ENCODE assay signal across 9 cellular contexts in genomic region chr10:30581779-30582380, GRCh38. TPM values are rescaled to one million over a fixed set of nuclear protein-coding genes. Genes with fewer than 3 reads are reported as not detected.
DNase-seq lines count a peak whose midpoint lies in the region; ATAC-seq, FAIRE-seq and TF ChIP-seq lines count a peak whose summit lies in the region.
"Had no signal": no experiment of that assay in that cellular context is flagged by ENCODE, and none has a peak within 500 bp of the region (broad histone marks: within the 10 kb centered on the region; RNA-seq: fewer than 3 reads in every experiment).

No MANE protein-coding gene starts in this region.

- no TSS peak for BruUV-seq in HepG2 (replicated peaks; lab: Mats Ljungman, UMichigan)

- H3K27ac ChIP-seq in MM.1S (ENCODE audit: low read length) (no peak overlapping the region), body of pancreas (peak overlapping the region in 1 of 4 donors; percentile 10), HepG2 (ENCODE audit: extremely low read length, insufficient read depth, low read length) (no peak overlapping the region)

- intact Hi-C loops in body of pancreas (cut with DNase I) = no loop called here
- intact Hi-C loops in HepG2 (cut with micrococcal nuclease; ENCODE audit: unreplicated experiment) = no loop called here

- no peaks in the 10 kb centered on the region for H3K36me3 ChIP-seq in MM.1S (replicated peaks; ENCODE audit: insufficient read depth, low read length)
- no peaks in the 10 kb centered on the region for H3K36me3 ChIP-seq in body of pancreas (replicated peaks in 1 of 2; ENCODE audit: insufficient read depth in 1 of 2, low read depth in 2 of 2)
- no peaks in the 10 kb centered on the region for H3K36me3 ChIP-seq in HepG2 (replicated peaks in 1 of 2; ENCODE audit: control insufficient read depth in 1 of 2, insufficient read depth in 2 of 2, low read length in 2 of 2)

- ATAC-seq in body of pancreas = no peak
- peak; percentile 52; the same call in 1 of the 3 replicates for ATAC-seq in HepG2
- ATAC-seq in GM21717 (IDR thresholded peaks at IDR 0.05; ENCODE audit: unreplicated experiment) = no peak

- 34 to 38% methylated on average over 3 of the region's 3 CpGs for WGBS in body of pancreas, 2 donors
- 31% methylated on average over 3 of the region's 3 CpGs for WGBS in HepG2 (ENCODE audit: low lambda C conversion rate)

- H3K9me2 ChIP-seq in MM.1S (replicated peaks; ENCODE audit: insufficient read depth, low read length) = no peaks in the 10 kb centered on the region

- no peaks in the 10 kb centered on the region for H3F3A ChIP-seq in MM.1S (ENCODE audit: insufficient read depth, low read length)

- CTCF ChIA-PET in HepG2 (lab: Yijun Ruan, JAX; ENCODE audit: low intra/inter-chr PET ratio, low total read pairs) = interaction anchor here (1.3 kb wide), 1 partner anchor 9 kb away, joined by 4 read pairs; no protein-coding TSS in a partner anchor

- H3K4me1 ChIP-seq in MM.1S (ENCODE audit: low read length) = peaks cover 5% of the 10 kb centered on the region
- peaks cover 20% of the 10 kb centered on the region for H3K4me1 ChIP-seq in body of pancreas
- H3K4me1 ChIP-seq in HepG2 (ENCODE audit: insufficient read depth, low read length) = peaks cover 70% of the 10 kb centered on the region

- H2AFZ ChIP-seq in MM.1S (ENCODE audit: low read length) = no peak overlapping the region
- H2AFZ ChIP-seq in HepG2 (ENCODE audit: low read length) = no peak overlapping the region

- DNase-seq in Caki2 (ENCODE audit: low read depth) = peak; percentile 29
- no peak for DNase-seq in MM.1S
- peak; percentile 23 to 45 (median 32) for DNase-seq in body of pancreas
- peak; percentile 51 for DNase-seq in HepG2 (ENCODE audit: low spot score)
- DNase-seq in nucleus accumbens (lab: John Stamatoyannopoulos, UW) = no peak
- no peak for DNase-seq in activated T-cell treated with anti-CD3 and anti-CD28 coated beads, Interleukin-2, amount 50 U/mL, for 48 hours
- DNase-seq: left cardiac atrium had no signal

- H4K20me1 ChIP-seq in MM.1S (ENCODE audit: insufficient read depth, low read length) = no peaks in the 10 kb centered on the region
- H4K20me1 ChIP-seq in HepG2 (ENCODE audit: insufficient read depth, low read length) = no peaks in the 10 kb centered on the region

- no peak overlapping the region for H3K4me2 ChIP-seq in MM.1S (ENCODE audit: low read depth, low read length)
- H3K4me2 ChIP-seq in HepG2 (ENCODE audit: low read depth, low read length) = no peak overlapping the region

- H3K9ac ChIP-seq in MM.1S (ENCODE audit: low read length) (no peak overlapping the region), HepG2 (ENCODE audit: insufficient read depth, low read depth, low read length) (no peak overlapping the region)

- H3K79me2 ChIP-seq in MM.1S (ENCODE audit: low read length) (no peaks in the 10 kb centered on the region), HepG2 (ENCODE audit: insufficient read depth, low read length) (no peaks in the 10 kb centered on the region)

- TF ChIP-seq POLR2A in body of pancreas (IDR thresholded peaks at IDR 0.05) (no peak), HepG2 (IDR thresholded peaks at IDR 0.05; ENCODE audit: insufficient read depth in 1 of 2, low read depth in 2 of 2, low read length in 2 of 2) (no peak)

- TF ChIP-seq CTCF in MM.1S (IDR thresholded peaks at IDR 0.05; ENCODE audit: low read length) (peak; percentile 80), body of pancreas (IDR thresholded peaks at IDR 0.05) (peak; percentile 52 to 70 (median 57)), HepG2 (CRISPR knock-in tag; IDR thresholded peaks at IDR 0.05) (peak; percentile 70)

- no peak for TF ChIP-seq EP300 in HepG2 (IDR thresholded peaks at IDR 0.05; ENCODE audit: low read depth in 2 of 2, low read length in 2 of 2)
- no peak for TF ChIP-seq EP300 in HepG2 (CRISPR knock-in tag; IDR thresholded peaks at IDR 0.05; ENCODE audit: borderline replicate concordance)

- FAIRE-seq in A204.1 (lab: Jason Lieb, UNC) (peak; percentile 70), HepG2 (lab: Jason Lieb, UNC) (peak; percentile 55)

- in situ Hi-C loops in Caki2 (cut with HindIII; ENCODE audit: low pct_unique_long_range_greater_than_20kb, low sequenced_read_pairs) = no loop called here
- in situ Hi-C loops in HepG2 (cut with HindIII; ENCODE audit: extremely low pct_ligation_motif_present, low pct_unique_long_range_greater_than_20kb) = no loop called here

- H3K27me3 ChIP-seq in MM.1S (replicated peaks; ENCODE audit: insufficient read depth, low read length) (no peaks in the 10 kb centered on the region), body of pancreas (no peaks in the 10 kb centered on the region), HepG2 (ENCODE audit: control insufficient read depth in 1 of 2, insufficient read depth in 2 of 2, low read length in 2 of 2) (no peaks in the 10 kb centered on the region; a peak in 1 of 5 replicates)

- POLR2A ChIA-PET in HepG2 (lab: Yijun Ruan, JAX) = no interaction called here

- H3K4me3 ChIP-seq in MM.1S (ENCODE audit: low read length) (no peak overlapping the region), body of pancreas (no peak overlapping the region), HepG2 (replicated peaks in 1 of 3; ENCODE audit: insufficient read depth in 1 of 3, low read depth in 2 of 3, low read length in 3 of 3) (no peak overlapping the region)

- H3K9me3 ChIP-seq in MM.1S (replicated peaks; ENCODE audit: insufficient read depth, low read length) (no peaks in the 10 kb centered on the region), body of pancreas (no peaks in the 10 kb centered on the region), HepG2 (ENCODE audit: low read length) (no peaks in the 10 kb centered on the region)

- TF ChIP-seq RAD21 in HepG2 (CRISPR knock-in tag; IDR thresholded peaks at IDR 0.05) = peak; percentile 23; the same call in 1 of the 2 replicates

TF ChIP-seq in HepG2, 621 proteins besides CTCF, POLR2A, EP300 and RAD21 (continues in another document):
- TF ChIP-seq IRF2 (CRISPR knock-in tag; IDR thresholded peaks at IDR 0.05) = 0 out of 2 replicates have a peak, but pooled peaks have one; percentile 6
- TF ChIP-seq STAG1 (CRISPR knock-in tag; IDR thresholded peaks at IDR 0.05) = peak; percentile 51
- TF ChIP-seq ZNF224 (CRISPR knock-in tag; IDR thresholded peaks at IDR 0.05) = no peak
- TF ChIP-seq, protein P1, sequence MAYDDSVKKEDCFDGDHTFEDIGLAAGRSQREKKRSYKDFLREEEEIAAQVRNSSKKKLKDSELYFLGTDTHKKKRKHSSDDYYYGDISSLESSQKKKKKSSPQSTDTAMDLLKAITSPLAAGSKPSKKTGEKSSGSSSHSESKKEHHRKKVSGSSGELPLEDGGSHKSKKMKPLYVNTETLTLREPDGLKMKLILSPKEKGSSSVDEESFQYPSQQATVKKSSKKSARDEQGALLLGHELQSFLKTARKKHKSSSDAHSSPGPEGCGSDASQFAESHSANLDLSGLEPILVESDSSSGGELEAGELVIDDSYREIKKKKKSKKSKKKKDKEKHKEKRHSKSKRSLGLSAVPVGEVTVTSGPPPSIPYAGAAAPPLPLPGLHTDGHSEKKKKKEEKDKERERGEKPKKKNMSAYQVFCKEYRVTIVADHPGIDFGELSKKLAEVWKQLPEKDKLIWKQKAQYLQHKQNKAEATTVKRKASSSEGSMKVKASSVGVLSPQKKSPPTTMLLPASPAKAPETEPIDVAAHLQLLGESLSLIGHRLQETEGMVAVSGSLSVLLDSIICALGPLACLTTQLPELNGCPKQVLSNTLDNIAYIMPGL (CRISPR knock-in tag; IDR thresholded peaks at IDR 0.05; ENCODE audit: borderline replicate concordance in 1 of 2, low read depth in 1 of 2) = peak in 1 of 2 experiments; percentile 28; a peak in 1 of 4 replicates
- TF ChIP-seq SMC3 (IDR thresholded peaks at IDR 0.05; ENCODE audit: low read length) = peak; percentile 57
- TF ChIP-seq GATAD2A (CRISPR knock-in tag; IDR thresholded peaks at IDR 0.05) = peak; percentile 21; the same call in 1 of the 2 replicates
- no peak for TF ChIP-seq ZNF598 (CRISPR knock-in tag; IDR thresholded peaks at IDR 0.05; ENCODE audit: borderline replicate concordance)
- TF ChIP-seq SKI (IDR thresholded peaks at IDR 0.05; ENCODE audit: partially characterized antibody) = no peak

RNA-seq across cellular contexts. Expression of gene LYZL2, which starts 47.7 kb away (rescaled TPM):
- total RNA-seq in Caki2 (2014; rRNA removed; shearing (Covaris generic); ENCODE audit: low replicate concordance) = not detected in 2 replicates
- total RNA-seq in body of pancreas (not detected), HepG2 (2016; rRNA removed; fragmentation: Illumina TruSeq; extraction: Trizol) (0.20 TPM in 1 of 2 replicates, not detected in the other)
- not detected in 2 replicates for total RNA-seq in HepG2 (2016; cell fraction: cytosol; rRNA removed; fragmentation: Illumina TruSeq; extraction: Trizol; ENCODE audit: low read depth)
- not detected in 2 replicates for total RNA-seq in HepG2 (2016; cell fraction: insoluble cytoplasmic fraction; rRNA removed; fragmentation: Illumina TruSeq; extraction: Trizol)
- total RNA-seq in HepG2 (2016; cell fraction: membrane; rRNA removed; fragmentation: Illumina TruSeq; extraction: Trizol) = not detected in 2 replicates
- not detected in 2 replicates for total RNA-seq in HepG2 (2016; cell fraction: nucleus; rRNA removed; fragmentation: Illumina TruSeq; extraction: Trizol)
- 0.31 and 0.63 TPM in 2 replicates for polyA plus RNA-seq in HepG2 (2011; rRNA removed)
- 0.31 and 0.59 TPM in 2 replicates for polyA plus RNA-seq in HepG2 (2011; cell fraction: cytosol; rRNA removed)
- polyA plus RNA-seq in HepG2 (2011; cell fraction: nucleus; rRNA removed) = 0.24 and 0.85 TPM in 2 replicates
- polyA plus RNA-seq in HepG2 (2012) = 0.31 TPM in 1 of 2 replicates, not detected in the other
- 0.14 TPM in 1 of 2 replicates, not detected in the other for polyA plus RNA-seq in HepG2 (2016; cell fraction: cytosol; fragmentation: Illumina TruSeq; extraction: Trizol; ENCODE audit: low read depth)
- not detected in 2 replicates for polyA plus RNA-seq in HepG2 (2016; cell fraction: insoluble cytoplasmic fraction; fragmentation: Illumina TruSeq; extraction: Trizol; ENCODE audit: low read depth)
- not detected in 2 replicates for polyA plus RNA-seq in HepG2 (2016; cell fraction: membrane; fragmentation: Illumina TruSeq; extraction: Trizol; ENCODE audit: low read depth)
- polyA plus RNA-seq in HepG2 (2016; cell fraction: nucleus; fragmentation: Illumina TruSeq; extraction: Trizol; ENCODE audit: insufficient read depth, low read depth) = 0.85 TPM in 1 of 2 replicates, not detected in the other
- not detected in 2 replicates for polyA minus RNA-seq in HepG2 (2011; rRNA and poly(A)+ RNA removed; ENCODE audit: low replicate concordance)
- not detected in 2 replicates for polyA minus RNA-seq in HepG2 (2011; cell fraction: cytosol; rRNA and poly(A)+ RNA removed)
- polyA minus RNA-seq in HepG2 (2011; cell fraction: nucleus; rRNA and poly(A)+ RNA removed) = 1.2 TPM in 1 of 2 replicates, not detected in the other
- total RNA-seq: left cardiac atrium had no signal

Comparison
In these comparisons a context has a peak if more than half of its experiments do, and no peak if none do; other contexts are left out.
1. DNase-seq: peak in Caki2 (single experiment), body of pancreas (4 of 4) and HepG2 (single experiment); none in MM.1S (single experiment), nucleus accumbens (0 of 56) and activated T-cell treated with anti-CD3 and anti-CD28 coated beads, Interleukin-2, amount 50 U/mL, for 48 hours (0 of 2).
2. Peak in every context shown above with its lines, with median percentiles within 50 percentile points of each other: CTCF ChIP-seq.